ENCODE assay signal across 9 cellular contexts in the genomic region with DNA sequence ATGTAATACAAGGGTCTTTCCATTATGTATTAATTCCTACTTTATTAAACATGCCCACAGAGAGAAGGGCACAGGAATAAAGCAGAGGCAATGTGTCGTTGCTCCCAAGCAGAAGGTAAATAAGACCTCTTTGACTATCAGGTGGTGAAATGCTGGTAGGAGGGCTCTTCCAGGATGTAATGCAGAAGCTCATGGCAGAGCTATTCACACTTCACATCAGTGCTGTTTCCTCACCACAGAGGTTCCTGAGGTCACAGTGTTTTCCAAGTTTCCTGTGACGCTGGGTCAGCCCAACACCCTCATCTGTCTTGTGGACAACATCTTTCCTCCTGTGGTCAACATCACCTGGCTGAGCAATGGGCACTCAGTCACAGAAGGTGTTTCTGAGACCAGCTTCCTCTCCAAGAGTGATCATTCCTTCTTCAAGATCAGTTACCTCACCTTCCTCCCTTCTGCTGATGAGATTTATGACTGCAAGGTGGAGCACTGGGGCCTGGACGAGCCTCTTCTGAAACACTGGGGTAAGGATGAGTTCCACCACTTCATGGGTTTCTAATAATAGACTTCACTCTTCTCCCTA. TPM values are rescaled to one million over a fixed set of nuclear protein-coding genes. Genes with fewer than 3 reads are reported as not detected.
DNase-seq lines count a peak whose midpoint lies in the region; ATAC-seq, FAIRE-seq and TF ChIP-seq lines count a peak whose summit lies in the region.
"Not testable (repeated sequence)": the region's sequence is repeated elsewhere in the genome, so short reads cannot be mapped to it uniquely, and the experiment has no call there.
"Had no signal": no experiment of that assay in that cellular context is flagged by ENCODE, and none has a peak within 500 bp of the region (broad histone marks: within the 10 kb centered on the region; RNA-seq: fewer than 3 reads in every experiment).

No MANE protein-coding gene starts in this region.

- intact Hi-C loops in activated B cell treated with CpG ODN at 0.5 μM for 24 hours (cut with micrococcal nuclease); dendritic cell treated with granulocyte-macrophage colony-stimulating factor and Interleukin-4, amounts not matched to agents 40 ng/mL and 50 ng/mL, for 4 days (cut with micrococcal nuclease): not testable (repeated sequence)

- H3K27me3 Mint-ChIP-seq in activated B cell treated with CpG ODN at 0.5 μM for 24 hours, result peaks cover 22% of the 10 kb centered on the region
- peaks cover 43% of the 10 kb centered on the region for H3K27me3 Mint-ChIP-seq in dendritic cell treated with granulocyte-macrophage colony-stimulating factor and Interleukin-4, amounts not matched to agents 40 ng/mL and 50 ng/mL, for 4 days
- H3K27me3 Mint-ChIP-seq in memory B cell, result not testable (repeated sequence)
- peaks cover 10 to 18% of the 10 kb centered on the region in 2 donors for H3K27me3 Mint-ChIP-seq in natural killer cell treated with Interleukin-12 subunit alpha and Interleukin-12 subunit beta and Interleukin-15 and Interleukin-18, amount 100 ng/mL, for 72 hours

- not testable (repeated sequence) for ATAC-seq in activated B cell treated with CpG ODN at 0.5 μM for 24 hours (ENCODE audit: low read depth); memory B cell (ENCODE audit: low read depth)
- peak; percentile 46 to 56 for ATAC-seq in natural killer cell treated with Interleukin-12 subunit alpha and Interleukin-12 subunit beta and Interleukin-15 and Interleukin-18, amount 100 ng/mL, for 72 hours

- H3K4me3 Mint-ChIP-seq in activated B cell treated with CpG ODN at 0.5 μM for 24 hours, result peak overlapping the region; percentile 58
- peak overlapping the region; percentile 23 for H3K4me3 Mint-ChIP-seq in dendritic cell treated with granulocyte-macrophage colony-stimulating factor and Interleukin-4, amounts not matched to agents 40 ng/mL and 50 ng/mL, for 4 days
- peak overlapping the region; percentile 53 for H3K4me3 Mint-ChIP-seq in memory B cell
- not testable (repeated sequence) for H3K4me3 Mint-ChIP-seq in natural killer cell treated with Interleukin-12 subunit alpha and Interleukin-12 subunit beta and Interleukin-15 and Interleukin-18, amount 100 ng/mL, for 72 hours

- FAIRE-seq in GM12891 (lab: Jason Lieb, UNC) (peak; percentile 89), GM19239 (lab: Jason Lieb, UNC) (peak; percentile 92)

- peak overlapping the region; percentile 37 for H3K27ac Mint-ChIP-seq in activated B cell treated with CpG ODN at 0.5 μM for 24 hours
- H3K27ac Mint-ChIP-seq in dendritic cell treated with granulocyte-macrophage colony-stimulating factor and Interleukin-4, amounts not matched to agents 40 ng/mL and 50 ng/mL, for 4 days; memory B cell; natural killer cell treated with Interleukin-12 subunit alpha and Interleukin-12 subunit beta and Interleukin-15 and Interleukin-18, amount 100 ng/mL, for 72 hours: not testable (repeated sequence)

- not testable (repeated sequence) for TF ChIP-seq CTCF in activated B cell treated with CpG ODN at 0.5 μM for 24 hours (IDR thresholded peaks at IDR 0.05)

- DNase-seq in GM12891 (ENCODE audit: insufficient read length, low spot score); GM19239 (ENCODE audit: insufficient read length, low spot score); activated B cell treated with CpG ODN at 0.5 μM for 24 hours; memory B cell (ENCODE audit: low spot score in 2 of 2); natural killer cell treated with Interleukin-12 subunit alpha and Interleukin-12 subunit beta and Interleukin-15 and Interleukin-18, amount 100 ng/mL, for 72 hours (ENCODE audit: low spot score): not testable (repeated sequence)

- H3K9me3 Mint-ChIP-seq in activated B cell treated with CpG ODN at 0.5 μM for 24 hours; dendritic cell treated with granulocyte-macrophage colony-stimulating factor and Interleukin-4, amounts not matched to agents 40 ng/mL and 50 ng/mL, for 4 days; memory B cell; natural killer cell treated with Interleukin-12 subunit alpha and Interleukin-12 subunit beta and Interleukin-15 and Interleukin-18, amount 100 ng/mL, for 72 hours: not testable (repeated sequence)

- not testable (repeated sequence) for TF ChIP-seq POLR2A in GM12891 (IDR thresholded peaks at IDR 0.05; ENCODE audit: low read depth, low read length)

- CTCF ChIA-PET in activated B cell treated with CpG ODN at 0.5 μM for 24 hours (lab: Charles Lee), result not testable (repeated sequence)

- POLR2A ChIA-PET in activated B cell treated with CpG ODN at 0.5 μM for 24 hours (lab: Charles Lee), result interaction anchor here (0.5 to 1.6 kb wide), 4 partner anchors 102 to 555 kb away, joined by 3 to 17 read pairs (median 8); no protein-coding TSS in a partner anchor

- not testable (repeated sequence) for H3K4me1 Mint-ChIP-seq in activated B cell treated with CpG ODN at 0.5 μM for 24 hours, memory B cell
- peaks cover 21% of the 10 kb centered on the region for H3K4me1 Mint-ChIP-seq in dendritic cell treated with granulocyte-macrophage colony-stimulating factor and Interleukin-4, amounts not matched to agents 40 ng/mL and 50 ng/mL, for 4 days (ENCODE audit: low read depth)
- H3K4me1 Mint-ChIP-seq in natural killer cell treated with Interleukin-12 subunit alpha and Interleukin-12 subunit beta and Interleukin-15 and Interleukin-18, amount 100 ng/mL, for 72 hours (ENCODE audit: low read depth in 2 of 2), result peaks cover 13 to 14% of the 10 kb centered on the region in 2 donors

- H3K36me3 Mint-ChIP-seq in activated B cell treated with CpG ODN at 0.5 μM for 24 hours (ENCODE audit: low read depth); memory B cell; natural killer cell treated with Interleukin-12 subunit alpha and Interleukin-12 subunit beta and Interleukin-15 and Interleukin-18, amount 100 ng/mL, for 72 hours: not testable (repeated sequence)
- H3K36me3 Mint-ChIP-seq in dendritic cell treated with granulocyte-macrophage colony-stimulating factor and Interleukin-4, amounts not matched to agents 40 ng/mL and 50 ng/mL, for 4 days (ENCODE audit: low read depth), result peaks cover 19% of the 10 kb centered on the region

RNA-seq across cellular contexts. Expression of a gene that starts 4.5 kb away (rescaled TPM):
- 20.8 TPM for polyA plus RNA-seq in GM12891 (2012; ENCODE audit: low read depth, missing spikeins)
- total RNA-seq in activated B cell treated with CpG ODN at 0.5 μM for 24 hours, result 231 and 237 TPM in 2 replicates
- total RNA-seq in natural killer cell treated with Interleukin-12 subunit alpha and Interleukin-12 subunit beta and Interleukin-15 and Interleukin-18, amount 100 ng/mL, for 72 hours, result 10 to 100 TPM in 1 of 2 donors, 1 to 10 TPM in 1; 1.2 to 10.9 TPM
- total RNA-seq: A172, A673, HFFc6 had no signal

RNA-seq across cellular contexts. Expression of a gene that starts 17.7 kb away (rescaled TPM):
- polyA plus RNA-seq in GM12891 (2012; ENCODE audit: low read depth, missing spikeins), result 18.3 TPM
- total RNA-seq in activated B cell treated with CpG ODN at 0.5 μM for 24 hours, result 95.7 and 107 TPM in 2 replicates
- total RNA-seq in natural killer cell treated with Interleukin-12 subunit alpha and Interleukin-12 subunit beta and Interleukin-15 and Interleukin-18, amount 100 ng/mL, for 72 hours, result 1 to 10 TPM in 1 of 2 donors, under 1 TPM in 1; 0.88 to 7.4 TPM
- total RNA-seq: A172, A673, HFFc6 had no signal

Comparison
In these comparisons a context has a peak if more than half of its experiments do, and no peak if none do; other contexts are left out.
1. RNA of a gene that starts 4.5 kb away (total RNA-seq): 231 to 237 TPM in activated B cell treated with CpG ODN at 0.5 μM for 24 hours; 1.2 to 10.9 TPM in natural killer cell treated with Interleukin-12 subunit alpha and Interleukin-12 subunit beta and Interleukin-15 and Interleukin-18, amount 100 ng/mL, for 72 hours; every median in the first group is over 10 times any median in the second.
2. RNA of a gene that starts 17.7 kb away (total RNA-seq): 95.7 to 107 TPM in activated B cell treated with CpG ODN at 0.5 μM for 24 hours; 0.88 to 7.4 TPM in natural killer cell treated with Interleukin-12 subunit alpha and Interleukin-12 subunit beta and Interleukin-15 and Interleukin-18, amount 100 ng/mL, for 72 hours; every median in the first group is over 10 times any median in the second.